Comparison of ENCODE assay signal across 1 cellular context in genomic region chr1:235307158-235308124, GRCh38.
TF ChIP-seq lines count a peak whose summit lies in the region.

No MANE protein-coding gene starts in this region.

TF ChIP-seq in HEK293, 187 proteins besides CTCF, POLR2A, EP300 and RAD21 (continued from another document):
- TF ChIP-seq ZBTB6 (tag by site-specific recombination; IDR thresholded peaks at IDR 0.05) (peak; percentile 71; the same call in 1 of the 2 replicates), ZNF768 (tag by site-specific recombination; IDR thresholded peaks at IDR 0.05) (no peak)
